In genomic region chr12:75660805-75661404, GRCh38 we compare ENCODE assay signal across 1 cellular context.
A peak's percentile ranks its signal among the peaks of the same experiment; 100 is the strongest.
TF ChIP-seq lines count a peak whose summit lies in the region.

No MANE protein-coding gene starts in this region.

TF ChIP-seq in HEK293, 187 proteins besides CTCF, POLR2A, EP300 and RAD21 (continued from another document):
- peak; percentile 92 for TF ChIP-seq PRDM10 (tag by site-specific recombination; IDR thresholded peaks at IDR 0.05)
- peak; percentile 69; the same call in 1 of the 2 replicates for TF ChIP-seq ZNF530 (tag by site-specific recombination; IDR thresholded peaks at IDR 0.05; ENCODE audit: low read depth)
- TF ChIP-seq ZNF335 (tag by site-specific recombination; conservative IDR thresholded peaks at IDR 0.05): peak; percentile 58; the same call in 1 of the 2 replicates
- TF ChIP-seq ZNF133 (tag by site-specific recombination; IDR thresholded peaks at IDR 0.05): no peak
TF ChIP-seq in HEK293: peak in this region for 7.
